ENCODE assay signal across 20 cellular contexts in genomic region chr15:67674983-67675382, GRCh38.
"Had no signal": no experiment of that assay in that cellular context is flagged by ENCODE, and none has a peak within 500 bp of the region (broad histone marks: within the 10 kb centered on the region; RNA-seq: fewer than 3 reads in every experiment).

No MANE protein-coding gene starts in this region.

- H3K9me3 ChIP-seq: SJSA1 had no signal

- H3K36me3 ChIP-seq: MG63, SJSA1 had no signal

- H3K4me3 ChIP-seq: MG63, SJSA1, SK-N-MC had no signal

- DNase-seq: KBM-7, MG63, NCI-H1092, NCI-H1105 treated with DMSO at 0.1 percent for 48 hours, NCI-H1417 treated with DMSO at 0.1 percent for 48 hours, NCI-H146, NCI-H1694 treated with DMSO at 0.1 percent for 48 hours, NCI-H1930, NCI-H2081, NCI-H2107, NCI-H2227 treated with DMSO at 0.1 percent for 48 hours, NCI-H524, NCI-H526 treated with DMSO at 0.1 percent for 48 hours, NCI-H748 treated with DMSO at 0.1 percent for 48 hours, Right ventricle myocardium superior, RPMI8226, SIG-M5 had no signal

- H3K27ac ChIP-seq: HL-60, SJSA1, SK-N-MC had no signal

- H3K4me1 ChIP-seq: SJSA1 had no signal
